Comparison of ENCODE assay signal across 31 cellular contexts in genomic region chr12:47110706-47111391, GRCh38. TPM values are rescaled to one million over a fixed set of nuclear protein-coding genes. Genes with fewer than 3 reads are reported as not detected.
A peak's percentile ranks its signal among the peaks of the same experiment; 100 is the strongest.
DNase-seq lines count a peak whose midpoint lies in the region; ATAC-seq and TF ChIP-seq lines count a peak whose summit lies in the region.
"Had no signal": no experiment of that assay in that cellular context is flagged by ENCODE, and none has a peak within 500 bp of the region (broad histone marks: within the 10 kb centered on the region; RNA-seq: fewer than 3 reads in every experiment).

No MANE protein-coding gene starts in this region.

- peaks cover 51% of the 10 kb centered on the region for H3K4me1 Mint-ChIP-seq in activated T-cell treated with anti-CD3 and anti-CD28 coated beads, Interleukin-2, amount 50 U/mL, for 24 hours (ENCODE audit: low read depth)
- peaks cover 17% of the 10 kb centered on the region for H3K4me1 Mint-ChIP-seq in activated T-helper 17 cell treated with anti-CD3 and anti-CD28 coated beads, Interleukin-2, amount 50 U/mL, for 72 hours
- H3K4me1 Mint-ChIP-seq in naive thymus-derived CD4-positive, alpha-beta T cell: peaks cover 3 to 45% (median 29%) of the 10 kb centered on the region in 7 donors

- no peaks in the 10 kb centered on the region for H3K27me3 ChIP-seq in naive thymus-derived CD4-positive, alpha-beta T cell (ENCODE audit: control insufficient read depth in 2 of 2, insufficient read depth in 2 of 2, low read length in 2 of 2)
- H3K27me3 ChIP-seq in suprapubic skin: no peaks in the 10 kb centered on the region
- H3K27me3 ChIP-seq: brain microvascular endothelial cell, esophagus squamous epithelium, foreskin keratinocyte, MG63, right atrium auricular region, tibial nerve had no signal

- no peak for TF ChIP-seq CTCF in suprapubic skin (IDR thresholded peaks at IDR 0.05)

- WGBS in suprapubic skin: 77% methylated on average over 2 of the region's 2 CpGs

- peaks cover 54% of the 10 kb centered on the region for H3K36me3 Mint-ChIP-seq in activated T-cell treated with anti-CD3 and anti-CD28 coated beads, Interleukin-2, amount 50 U/mL, for 24 hours (ENCODE audit: low read depth)
- peaks cover 50% of the 10 kb centered on the region for H3K36me3 Mint-ChIP-seq in activated T-helper 17 cell treated with anti-CD3 and anti-CD28 coated beads, Interleukin-2, amount 50 U/mL, for 72 hours (ENCODE audit: low read depth)
- peaks cover 5 to 69% (median 42%) of the 10 kb centered on the region in 5 donors for H3K36me3 Mint-ChIP-seq in naive thymus-derived CD4-positive, alpha-beta T cell

- no peak overlapping the region for H3K27ac ChIP-seq in naive thymus-derived CD4-positive, alpha-beta T cell (ENCODE audit: low read depth, low read length)
- no peak overlapping the region for H3K27ac ChIP-seq in suprapubic skin
- H3K27ac ChIP-seq: brain microvascular endothelial cell, esophagus squamous epithelium, foreskin keratinocyte, left ventricle myocardium inferior, right atrium auricular region, tibial nerve had no signal

- H3K4me1 ChIP-seq in naive thymus-derived CD4-positive, alpha-beta T cell (ENCODE audit: control insufficient read depth in 2 of 2, insufficient read depth in 2 of 2, low read length in 2 of 2): peaks cover 17% of the 10 kb centered on the region in 2 donors
- no peaks in the 10 kb centered on the region for H3K4me1 ChIP-seq in suprapubic skin
- H3K4me1 ChIP-seq: left ventricle myocardium inferior, right atrium auricular region, tibial nerve had no signal

- H3K4me3 Mint-ChIP-seq in activated T-cell treated with anti-CD3 and anti-CD28 coated beads, Interleukin-2, amount 50 U/mL, for 24 hours: peak overlapping the region; percentile 10
- H3K4me3 Mint-ChIP-seq in activated T-helper 17 cell treated with anti-CD3 and anti-CD28 coated beads, Interleukin-2, amount 50 U/mL, for 72 hours: peak overlapping the region; percentile 53
- H3K4me3 Mint-ChIP-seq in naive thymus-derived CD4-positive, alpha-beta T cell: peak overlapping the region in 5 of 10 donors; percentile 29 to 63 (median 48)

- peak overlapping the region; percentile 80 for H3K27ac Mint-ChIP-seq in activated T-cell treated with anti-CD3 and anti-CD28 coated beads, Interleukin-2, amount 50 U/mL, for 24 hours
- H3K27ac Mint-ChIP-seq in activated T-helper 17 cell treated with anti-CD3 and anti-CD28 coated beads, Interleukin-2, amount 50 U/mL, for 72 hours: peak overlapping the region; percentile 50
- peak overlapping the region in 8 of 9 donors; percentile 1 to 66 (median 41) for H3K27ac Mint-ChIP-seq in naive thymus-derived CD4-positive, alpha-beta T cell

- H3K9me3 ChIP-seq in naive thymus-derived CD4-positive, alpha-beta T cell (ENCODE audit: control insufficient read depth in 2 of 3, low read length in 3 of 3): no peaks in the 10 kb centered on the region
- H3K9me3 ChIP-seq in suprapubic skin: no peaks in the 10 kb centered on the region
- H3K9me3 ChIP-seq: esophagus squamous epithelium, left ventricle myocardium inferior, MG63, right atrium auricular region, SK-N-SH, tibial nerve had no signal

- POLR2A ChIA-PET in naive thymus-derived CD4-positive, alpha-beta T cell (lab: Charles Lee): interaction anchor here (0.7 to 1.0 kb wide), 2 partner anchors 77 to 202 kb away, joined by 3 read pairs; no protein-coding TSS in a partner anchor

- ATAC-seq in activated T-helper 17 cell treated with anti-CD3 and anti-CD28 coated beads, Interleukin-2, amount 50 U/mL, for 72 hours (replicated peaks): peak; percentile 70
- ATAC-seq in naive thymus-derived CD4-positive, alpha-beta T cell: no peak
- ATAC-seq: foreskin keratinocyte, PC-3 had no signal

- intact Hi-C loops in naive thymus-derived CD4-positive, alpha-beta T cell (cut with micrococcal nuclease): no loop called here

- TF ChIP-seq POLR2A in suprapubic skin (IDR thresholded peaks at IDR 0.05): no peak

- DNase-seq in activated T-cell treated with anti-CD3 and anti-CD28 coated beads, Interleukin-2, amount 50 U/mL, for 24 hours: no peak
- DNase-seq in activated T-cell treated with anti-CD3 and anti-CD28 coated beads, Interleukin-2, amount 50 U/mL, for 1 hour: no peak
- DNase-seq in Jurkat, Clone E6-1 (ENCODE audit: low read depth, low spot score): peak; percentile 39
- peak in 1 of 9 donors; percentile 14 for DNase-seq in naive thymus-derived CD4-positive, alpha-beta T cell
- DNase-seq in activated gamma-delta T cell treated with Interleukin-2 at 50 U/mL for 16 hours (no peak), NCI-H2196 (lab: John Stamatoyannopoulos, UW; ENCODE audit: unreplicated experiment) (no peak), suprapubic skin (ENCODE audit: low spot score in 2 of 2) (no peak)
- DNase-seq: activated CD4-positive, CD25-positive, alpha-beta regulatory T cell treated with anti-CD3 and anti-CD28 coated beads, Interleukin-2, amount 50 U/mL, for 72 hours; activated gamma-delta T cell; amygdala; brain microvascular endothelial cell; DMS 273 treated with DMSO at 0.1 percent for 48 hours; esophagus squamous epithelium; foreskin keratinocyte; head of caudate nucleus; islet precursor cell; KG1; left ventricle myocardium inferior; mesenchymal stem cell; MG63; NCI-H2029; NCI-H524 treated with DMSO at 0.1 percent for 48 hours; NK-92 treated with Interleukin-12 subunit alpha and Interleukin-12 subunit beta, amount 100 ng/mL, for 24 hours; PC-3; posterior cingulate gyrus; SK-N-SH; small intestine had no signal

- no peaks in the 10 kb centered on the region for H3K27me3 Mint-ChIP-seq in activated T-cell treated with anti-CD3 and anti-CD28 coated beads, Interleukin-2, amount 50 U/mL, for 24 hours
- H3K27me3 Mint-ChIP-seq in activated T-helper 17 cell treated with anti-CD3 and anti-CD28 coated beads, Interleukin-2, amount 50 U/mL, for 72 hours: no peaks in the 10 kb centered on the region
- H3K27me3 Mint-ChIP-seq in naive thymus-derived CD4-positive, alpha-beta T cell: no peaks in the 10 kb centered on the region
- H3K27me3 Mint-ChIP-seq: CD4-positive, alpha-beta memory T cell had no signal

- no peak overlapping the region for H3K4me3 ChIP-seq in Jurkat, Clone E6-1 (ENCODE audit: low read length)
- H3K4me3 ChIP-seq in naive thymus-derived CD4-positive, alpha-beta T cell (ENCODE audit: low read length): no peak overlapping the region
- H3K4me3 ChIP-seq in suprapubic skin: no peak overlapping the region
- H3K4me3 ChIP-seq: esophagus squamous epithelium, left ventricle myocardium inferior, MG63, right atrium auricular region, tibial nerve had no signal

- H3K36me3 ChIP-seq in naive thymus-derived CD4-positive, alpha-beta T cell (ENCODE audit: control insufficient read depth in 2 of 3, insufficient read depth in 3 of 3, low read length in 3 of 3): peaks cover 0 to 19% (median 0%) of the 10 kb centered on the region in 3 experiments
- H3K36me3 ChIP-seq in suprapubic skin: no peaks in the 10 kb centered on the region
- H3K36me3 ChIP-seq: brain microvascular endothelial cell, esophagus squamous epithelium, left ventricle myocardium inferior, MG63, right atrium auricular region had no signal

- no peaks in the 10 kb centered on the region for H3K9me3 Mint-ChIP-seq in activated T-cell treated with anti-CD3 and anti-CD28 coated beads, Interleukin-2, amount 50 U/mL, for 24 hours
- H3K9me3 Mint-ChIP-seq in activated T-helper 17 cell treated with anti-CD3 and anti-CD28 coated beads, Interleukin-2, amount 50 U/mL, for 72 hours: no peaks in the 10 kb centered on the region
- peaks cover 0 to under 1% (median 0%) of the 10 kb centered on the region in 11 donors for H3K9me3 Mint-ChIP-seq in naive thymus-derived CD4-positive, alpha-beta T cell
- H3K9me3 Mint-ChIP-seq: CD4-positive, alpha-beta memory T cell had no signal

- no peak for TF ChIP-seq EP300 in suprapubic skin (IDR thresholded peaks at IDR 0.05)

- CTCF ChIA-PET in naive thymus-derived CD4-positive, alpha-beta T cell (lab: Charles Lee): no interaction called here

RNA-seq across cellular contexts. Expression of gene AMIGO2, which starts 31.1 kb away (rescaled TPM):
- 2.9 TPM for polyA plus RNA-seq in Jurkat, Clone E6-1 (2012; ENCODE audit: insufficient read depth, insufficient read length)
- 10 to 100 TPM in 1 of 2 donors, 1 to 10 TPM in 1; 4.9 to 11.7 TPM for total RNA-seq in activated T-helper 17 cell treated with anti-CD3 and anti-CD28 coated beads, Interleukin-2, amount 50 U/mL, for 72 hours
- total RNA-seq in naive thymus-derived CD4-positive, alpha-beta T cell: 10 to 100 TPM in 4 of 5 experiments, 1 to 10 TPM in 1; 6.8 to 13.5 (median 12.8) TPM
- polyA plus RNA-seq in naive thymus-derived CD4-positive, alpha-beta T cell: 10 to 100 TPM; 27.0 to 30.4 TPM
- total RNA-seq in suprapubic skin: 1 to 10 TPM; 1.4 to 2.7 (median 2.3) TPM

RNA-seq across cellular contexts. Expression of gene PCED1B, which starts 31.4 kb away (rescaled TPM):
- 0.81 TPM for polyA plus RNA-seq in Jurkat, Clone E6-1 (2012; ENCODE audit: insufficient read depth, insufficient read length)
- 100 to 1,000 TPM in 1 of 2 donors, 10 to 100 TPM in 1; 31.0 to 107 TPM for total RNA-seq in activated T-helper 17 cell treated with anti-CD3 and anti-CD28 coated beads, Interleukin-2, amount 50 U/mL, for 72 hours
- 10 to 100 TPM; 41.4 to 98.3 (median 70.0) TPM for total RNA-seq in naive thymus-derived CD4-positive, alpha-beta T cell
- 100 to 1,000 TPM; 137 to 147 TPM for polyA plus RNA-seq in naive thymus-derived CD4-positive, alpha-beta T cell
- 1 to 10 TPM in 1 of 4 donors, under 1 TPM in 1, not detected in 2; 0.65 to 5.1 TPM for total RNA-seq in suprapubic skin

Comparison
In these comparisons a context has a peak if more than half of its experiments do, and no peak if none do; other contexts are left out.
1. RNA of gene PCED1B, which starts 31.4 kb away (total RNA-seq): 31.0 to 107 TPM in activated T-helper 17 cell treated with anti-CD3 and anti-CD28 coated beads, Interleukin-2, amount 50 U/mL, for 72 hours and 41.4 to 98.3 TPM in naive thymus-derived CD4-positive, alpha-beta T cell; 0.65 to 5.1 TPM in suprapubic skin; every median in the first group is over 4 times any median in the second.
2. Peak in every context shown above with its lines, with median percentiles within 50 percentile points of each other: H3K27ac Mint-ChIP-seq.